In genomic region chr4:53196195-53196641, GRCh38 we compare ENCODE assay signal across 1 cellular context.
TF ChIP-seq lines count a peak whose summit lies in the region.

No MANE protein-coding gene starts in this region.

TF ChIP-seq in SK-N-SH, 30 proteins besides CTCF, POLR2A, EP300 and RAD21:
- TF ChIP-seq GABPA (IDR thresholded peaks at IDR 0.05; ENCODE audit: low read depth) (no peak), FOXM1 (IDR thresholded peaks at IDR 0.05; ENCODE audit: low read depth) (no peak), SMC3 (IDR thresholded peaks at IDR 0.05; ENCODE audit: low read depth, low read length) (0 out of 2 replicates have a peak, but pooled peaks have one; percentile 1), GATA2 (CRISPR knock-in tag; IDR thresholded peaks at IDR 0.05) (peak; percentile 30; the same call in 1 of the 2 replicates), NRF1 (IDR thresholded peaks at IDR 0.05; ENCODE audit: low read depth, low read length) (no peak), CHD2 (IDR thresholded peaks at IDR 0.05; ENCODE audit: low read length, partially characterized antibody) (no peak), EZH2phosphoT487 (IDR thresholded peaks at IDR 0.05; ENCODE audit: borderline replicate concordance, low read depth) (no peak), FOSL2 (IDR thresholded peaks at IDR 0.05; ENCODE audit: borderline replicate concordance, low read depth) (no peak), YY1 (IDR thresholded peaks at IDR 0.05; ENCODE audit: low read depth) (no peak), MEF2A (IDR thresholded peaks at IDR 0.05; ENCODE audit: borderline replicate concordance, low read depth) (no peak), PBX3 (IDR thresholded peaks at IDR 0.05) (no peak), JUND (IDR thresholded peaks at IDR 0.05) (no peak), RXRA (IDR thresholded peaks at IDR 0.05; ENCODE audit: borderline replicate concordance, low read depth) (no peak), ELF1 (IDR thresholded peaks at IDR 0.05) (no peak), MXI1 (IDR thresholded peaks at IDR 0.05; ENCODE audit: low read depth, low read length) (no peak), NFIC (IDR thresholded peaks at IDR 0.05; ENCODE audit: borderline replicate concordance) (no peak), POLR2AphosphoS5 (IDR thresholded peaks at IDR 0.05; ENCODE audit: low read depth, low read length) (no peak), IRF3 (IDR thresholded peaks at IDR 0.05; ENCODE audit: low read depth, low read length) (no peak), TCF12 (IDR thresholded peaks at IDR 0.05) (peak; percentile 30), TAF1 (IDR thresholded peaks at IDR 0.05; ENCODE audit: borderline replicate concordance, low read depth, low read length) (no peak), SIN3A (IDR thresholded peaks at IDR 0.05; ENCODE audit: borderline replicate concordance, low read depth, low read length) (0 out of 2 replicates have a peak, but pooled peaks have one; percentile 22), RCOR1 (IDR thresholded peaks at IDR 0.05; ENCODE audit: low read length) (peak; percentile 56), MAX (IDR thresholded peaks at IDR 0.05; ENCODE audit: low read depth) (no peak), TEAD4 (IDR thresholded peaks at IDR 0.05; ENCODE audit: borderline replicate concordance, insufficient read depth) (no peak), FOXJ3 (CRISPR knock-in tag; IDR thresholded peaks at IDR 0.05) (no peak), RFX5 (IDR thresholded peaks at IDR 0.05; ENCODE audit: low read length) (no peak), USF1 (IDR thresholded peaks at IDR 0.05; ENCODE audit: borderline replicate concordance, low read depth) (no peak)
- TF ChIP-seq, protein P1, sequence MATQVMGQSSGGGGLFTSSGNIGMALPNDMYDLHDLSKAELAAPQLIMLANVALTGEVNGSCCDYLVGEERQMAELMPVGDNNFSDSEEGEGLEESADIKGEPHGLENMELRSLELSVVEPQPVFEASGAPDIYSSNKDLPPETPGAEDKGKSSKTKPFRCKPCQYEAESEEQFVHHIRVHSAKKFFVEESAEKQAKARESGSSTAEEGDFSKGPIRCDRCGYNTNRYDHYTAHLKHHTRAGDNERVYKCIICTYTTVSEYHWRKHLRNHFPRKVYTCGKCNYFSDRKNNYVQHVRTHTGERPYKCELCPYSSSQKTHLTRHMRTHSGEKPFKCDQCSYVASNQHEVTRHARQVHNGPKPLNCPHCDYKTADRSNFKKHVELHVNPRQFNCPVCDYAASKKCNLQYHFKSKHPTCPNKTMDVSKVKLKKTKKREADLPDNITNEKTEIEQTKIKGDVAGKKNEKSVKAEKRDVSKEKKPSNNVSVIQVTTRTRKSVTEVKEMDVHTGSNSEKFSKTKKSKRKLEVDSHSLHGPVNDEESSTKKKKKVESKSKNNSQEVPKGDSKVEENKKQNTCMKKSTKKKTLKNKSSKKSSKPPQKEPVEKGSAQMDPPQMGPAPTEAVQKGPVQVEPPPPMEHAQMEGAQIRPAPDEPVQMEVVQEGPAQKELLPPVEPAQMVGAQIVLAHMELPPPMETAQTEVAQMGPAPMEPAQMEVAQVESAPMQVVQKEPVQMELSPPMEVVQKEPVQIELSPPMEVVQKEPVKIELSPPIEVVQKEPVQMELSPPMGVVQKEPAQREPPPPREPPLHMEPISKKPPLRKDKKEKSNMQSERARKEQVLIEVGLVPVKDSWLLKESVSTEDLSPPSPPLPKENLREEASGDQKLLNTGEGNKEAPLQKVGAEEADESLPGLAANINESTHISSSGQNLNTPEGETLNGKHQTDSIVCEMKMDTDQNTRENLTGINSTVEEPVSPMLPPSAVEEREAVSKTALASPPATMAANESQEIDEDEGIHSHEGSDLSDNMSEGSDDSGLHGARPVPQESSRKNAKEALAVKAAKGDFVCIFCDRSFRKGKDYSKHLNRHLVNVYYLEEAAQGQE (IDR thresholded peaks at IDR 0.05; ENCODE audit: low read depth, low read length), result no peak
- TF ChIP-seq, protein P2, sequence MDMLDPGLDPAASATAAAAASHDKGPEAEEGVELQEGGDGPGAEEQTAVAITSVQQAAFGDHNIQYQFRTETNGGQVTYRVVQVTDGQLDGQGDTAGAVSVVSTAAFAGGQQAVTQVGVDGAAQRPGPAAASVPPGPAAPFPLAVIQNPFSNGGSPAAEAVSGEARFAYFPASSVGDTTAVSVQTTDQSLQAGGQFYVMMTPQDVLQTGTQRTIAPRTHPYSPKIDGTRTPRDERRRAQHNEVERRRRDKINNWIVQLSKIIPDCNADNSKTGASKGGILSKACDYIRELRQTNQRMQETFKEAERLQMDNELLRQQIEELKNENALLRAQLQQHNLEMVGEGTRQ (IDR thresholded peaks at IDR 0.05; ENCODE audit: borderline replicate concordance, low read depth, low read length), result no peak
- TF ChIP-seq, protein P3, sequence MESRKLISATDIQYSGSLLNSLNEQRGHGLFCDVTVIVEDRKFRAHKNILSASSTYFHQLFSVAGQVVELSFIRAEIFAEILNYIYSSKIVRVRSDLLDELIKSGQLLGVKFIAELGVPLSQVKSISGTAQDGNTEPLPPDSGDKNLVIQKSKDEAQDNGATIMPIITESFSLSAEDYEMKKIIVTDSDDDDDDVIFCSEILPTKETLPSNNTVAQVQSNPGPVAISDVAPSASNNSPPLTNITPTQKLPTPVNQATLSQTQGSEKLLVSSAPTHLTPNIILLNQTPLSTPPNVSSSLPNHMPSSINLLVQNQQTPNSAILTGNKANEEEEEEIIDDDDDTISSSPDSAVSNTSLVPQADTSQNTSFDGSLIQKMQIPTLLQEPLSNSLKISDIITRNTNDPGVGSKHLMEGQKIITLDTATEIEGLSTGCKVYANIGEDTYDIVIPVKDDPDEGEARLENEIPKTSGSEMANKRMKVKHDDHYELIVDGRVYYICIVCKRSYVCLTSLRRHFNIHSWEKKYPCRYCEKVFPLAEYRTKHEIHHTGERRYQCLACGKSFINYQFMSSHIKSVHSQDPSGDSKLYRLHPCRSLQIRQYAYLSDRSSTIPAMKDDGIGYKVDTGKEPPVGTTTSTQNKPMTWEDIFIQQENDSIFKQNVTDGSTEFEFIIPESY (IDR thresholded peaks at IDR 0.05; ENCODE audit: borderline replicate concordance, low read depth), result no peak
